ENCODE assay signal across 17 cellular contexts in genomic region chr1:194658090-194658439, GRCh38.
DNase-seq lines count a peak whose midpoint lies in the region; ATAC-seq, FAIRE-seq and TF ChIP-seq lines count a peak whose summit lies in the region.
"Had no signal": no experiment of that assay in that cellular context is flagged by ENCODE, and none has a peak within 500 bp of the region (broad histone marks: within the 10 kb centered on the region; RNA-seq: fewer than 3 reads in every experiment).

No MANE protein-coding gene starts in this region.

- CTCF ChIA-PET in K562 (lab: Yijun Ruan, JAX; ENCODE audit: low intra/inter-chr PET ratio) = no interaction called here
- CTCF ChIA-PET in OCI-LY7 (lab: Charles Lee; ENCODE audit: unreplicated experiment) = no interaction called here

- intact Hi-C loops in K562 (cut with micrococcal nuclease) = loop anchor here (2.0 kb wide), 2 partner anchors 41 to 201 kb away; no protein-coding TSS in a partner anchor
- intact Hi-C loops in OCI-LY7 (cut with micrococcal nuclease; ENCODE audit: unreplicated experiment) = no loop called here

- H3K9ac ChIP-seq in K562 (ENCODE audit: insufficient read depth in 1 of 2, low read depth in 2 of 2, low read length in 2 of 2) = peak overlapping the region; percentile 26 to 88; a peak in 3 of 4 replicates
- H3K9ac ChIP-seq: GM23248 had no signal

- no peaks in the 10 kb centered on the region for H3K9me1 ChIP-seq in K562 (ENCODE audit: control insufficient read depth, insufficient read depth, low read length)

- ATAC-seq in activated CD4-positive, CD25-positive, alpha-beta regulatory T cell treated with anti-CD3 and anti-CD28 coated beads, Interleukin-2, amount 50 U/mL, for 24 hours = peak; percentile 38 to 70
- ATAC-seq in K562 = peak; percentile 93
- ATAC-seq: left ventricle myocardium superior, pancreas had no signal

- H2AFZ ChIP-seq in K562 (ENCODE audit: low read depth, low read length) (peak overlapping the region; percentile 93), OCI-LY7 (ENCODE audit: low read length) (no peak overlapping the region)
- H2AFZ ChIP-seq: GM23248 had no signal

- BruUV-seq in K562 (replicated peaks; lab: Mats Ljungman, UMichigan) (no TSS peak), OCI-LY7 (replicated peaks; lab: Mats Ljungman, UMichigan) (no TSS peak)

- no peaks in the 10 kb centered on the region for H3K9me2 ChIP-seq in OCI-LY7 (ENCODE audit: insufficient read depth, low read length)

- H3K27ac ChIP-seq in K562 (ENCODE audit: extremely low read depth, low read depth, low read length) = peak overlapping the region; percentile 87
- no peak overlapping the region for H3K27ac ChIP-seq in OCI-LY7 (ENCODE audit: low read depth, low read length, poor library complexity, severe bottlenecking)
- H3K27ac ChIP-seq: GM23248, pancreas, VCaP had no signal

- in situ Hi-C loops in K562 (cut with MboI) = no loop called here

- no peaks in the 10 kb centered on the region for H3K79me2 ChIP-seq in K562 (ENCODE audit: control insufficient read depth, insufficient read depth, low read length)
- H3K79me2 ChIP-seq in OCI-LY7 (ENCODE audit: insufficient read depth, low read depth, low read length) = no peaks in the 10 kb centered on the region

- TF ChIP-seq EP300 in K562 (IDR thresholded peaks at IDR 0.05; ENCODE audit: low read length) = peak; percentile 56; the same call in 1 of the 2 replicates

- no peak overlapping the region for H3K4me3 Mint-ChIP-seq in endothelial cell (ENCODE audit: unreplicated experiment)
- H3K4me3 Mint-ChIP-seq: central memory CD8-positive, alpha-beta T cell; type B pancreatic cell had no signal

- H3K4me3 ChIP-seq in NB4 (ENCODE audit: low read depth, low read length) = no peak overlapping the region
- peak overlapping the region; percentile 25 for H3K4me3 ChIP-seq in K562
- H3K4me3 ChIP-seq in OCI-LY7 (ENCODE audit: low read depth, low read length, poor library complexity, severe bottlenecking) = no peak overlapping the region
- H3K4me3 ChIP-seq: GM23248, pancreas had no signal

- peaks cover 1% of the 10 kb centered on the region for H3K27me3 Mint-ChIP-seq in endothelial cell (ENCODE audit: unreplicated experiment)
- H3K27me3 Mint-ChIP-seq: central memory CD8-positive, alpha-beta T cell; type B pancreatic cell had no signal

- 0% methylated on average over 1 of the region's 1 CpG for WGBS in K562 (ENCODE audit: insufficient coverage, low coverage, missing lambda C conversion rate)

- H4K20me1 ChIP-seq in K562 (replicated peaks; ENCODE audit: control insufficient read depth, insufficient read depth, low read length) (no peaks in the 10 kb centered on the region), OCI-LY7 (ENCODE audit: insufficient read depth, low read length) (no peaks in the 10 kb centered on the region)

- no peaks in the 10 kb centered on the region for H3K27me3 ChIP-seq in K562 (ENCODE audit: control insufficient read depth in 2 of 2, insufficient read depth in 2 of 2, low read length in 2 of 2)
- H3K27me3 ChIP-seq: pancreas had no signal

- no peaks in the 10 kb centered on the region for H3K4me1 Mint-ChIP-seq in endothelial cell (ENCODE audit: unreplicated experiment)
- H3K4me1 Mint-ChIP-seq: central memory CD8-positive, alpha-beta T cell had no signal

- no peaks in the 10 kb centered on the region for H3K9me3 Mint-ChIP-seq in endothelial cell (ENCODE audit: unreplicated experiment)
- H3K9me3 Mint-ChIP-seq: type B pancreatic cell had no signal

- H3K9me3 ChIP-seq in K562 (replicated peaks; ENCODE audit: control insufficient read depth, insufficient read depth, low read depth, low read length) = no peaks in the 10 kb centered on the region
- H3K9me3 ChIP-seq in OCI-LY7 (ENCODE audit: low read length) = no peaks in the 10 kb centered on the region
- H3K9me3 ChIP-seq: pancreas had no signal

- TF ChIP-seq RAD21 in K562 (CRISPR knock-in tag; conservative IDR thresholded peaks at IDR 0.05 in 1 of 2, IDR thresholded peaks at IDR 0.05 in 1 of 2) = no peak

- no peaks in the 10 kb centered on the region for H3K36me3 Mint-ChIP-seq in endothelial cell (ENCODE audit: low read depth, unreplicated experiment)
- H3K36me3 Mint-ChIP-seq: type B pancreatic cell had no signal

- no peak overlapping the region for H3K27ac Mint-ChIP-seq in endothelial cell (ENCODE audit: unreplicated experiment)
- H3K27ac Mint-ChIP-seq: type B pancreatic cell had no signal

- TF ChIP-seq CTCF in NB4 (IDR thresholded peaks at IDR 0.05; ENCODE audit: low read depth, low read length) (no peak), K562 (IDR thresholded peaks at IDR 0.05 in 2 of 3, conservative IDR thresholded peaks at IDR 0.05 in 1 of 3; ENCODE audit: insufficient read depth in 2 of 3, low read depth in 1 of 3, low read length in 3 of 3) (no peak), endothelial cell (IDR thresholded peaks at IDR 0.05; ENCODE audit: unreplicated experiment) (no peak), OCI-LY7 (conservative IDR thresholded peaks at IDR 0.05; ENCODE audit: low read length) (no peak)

- FAIRE-seq in K562 (lab: Jason Lieb, UNC) = peak; percentile 90
- no peak for FAIRE-seq in urothelium cell line (lab: Jason Lieb, UNC)
- FAIRE-seq: pancreas had no signal

- no peak for TF ChIP-seq POLR2A in NB4 (IDR thresholded peaks at IDR 0.05; ENCODE audit: extremely low read depth, insufficient read length)
- no peak; the same call in 1 of the 2 replicates for TF ChIP-seq POLR2A in K562 (conservative IDR thresholded peaks at IDR 0.05)

- H3K4me2 ChIP-seq in K562 (ENCODE audit: insufficient read depth, low read length) (peak overlapping the region; percentile 78), OCI-LY7 (ENCODE audit: low read length) (no peak overlapping the region)

- DNase-seq in activated CD4-positive, CD25-positive, alpha-beta regulatory T cell (lab: John Stamatoyannopoulos, UW) = no peak
- DNase-seq in NB4 (ENCODE audit: low read depth) (peak; percentile 39), K562 (ENCODE audit: extremely low read depth in 1 of 4, low spot score in 3 of 4) (peak; percentile 48 to 86 (median 60)), urothelium cell line (ENCODE audit: low spot score) (peak; percentile 56), endothelial cell (ENCODE audit: low spot score) (no peak), COR-L47 (lab: John Stamatoyannopoulos, UW) (no peak), OCI-LY7 (ENCODE audit: low spot score) (no peak)
- DNase-seq: foreskin melanocyte, GF-D8, GM23248, left ventricle myocardium superior, NCI-H1436 treated with DMSO at 0.1 percent for 48 hours, pancreas had no signal

- H3K4me1 ChIP-seq in K562 (replicated peaks in 1 of 2; ENCODE audit: control insufficient read depth in 2 of 2, insufficient read depth in 2 of 2, low read length in 2 of 2) = peaks cover 0 to 3% of the 10 kb centered on the region in 2 experiments; a peak in 3 of 5 replicates
- no peaks in the 10 kb centered on the region for H3K4me1 ChIP-seq in OCI-LY7 (ENCODE audit: insufficient read depth, low read length, poor library complexity, severe bottlenecking)
- H3K4me1 ChIP-seq: pancreas had no signal

- no peaks in the 10 kb centered on the region for H3K36me3 ChIP-seq in K562 (ENCODE audit: control insufficient read depth, insufficient read depth, low read length)
- no peaks in the 10 kb centered on the region for H3K36me3 ChIP-seq in OCI-LY7 (ENCODE audit: insufficient read depth, low read length)
- H3K36me3 ChIP-seq: pancreas had no signal

- POLR2A ChIA-PET in K562 (lab: Yijun Ruan, JAX) = interaction anchor here (0.6 to 1.7 kb wide), 5 partner anchors 12 to 1961 kb away, joined by 3 to 5 read pairs (median 4); no protein-coding TSS in a partner anchor
- POLR2A ChIA-PET in OCI-LY7 (lab: Charles Lee) = no interaction called here

TF ChIP-seq in K562, 482 proteins besides CTCF, POLR2A, EP300 and RAD21 (continues in another document):
- TF ChIP-seq, protein P1, sequence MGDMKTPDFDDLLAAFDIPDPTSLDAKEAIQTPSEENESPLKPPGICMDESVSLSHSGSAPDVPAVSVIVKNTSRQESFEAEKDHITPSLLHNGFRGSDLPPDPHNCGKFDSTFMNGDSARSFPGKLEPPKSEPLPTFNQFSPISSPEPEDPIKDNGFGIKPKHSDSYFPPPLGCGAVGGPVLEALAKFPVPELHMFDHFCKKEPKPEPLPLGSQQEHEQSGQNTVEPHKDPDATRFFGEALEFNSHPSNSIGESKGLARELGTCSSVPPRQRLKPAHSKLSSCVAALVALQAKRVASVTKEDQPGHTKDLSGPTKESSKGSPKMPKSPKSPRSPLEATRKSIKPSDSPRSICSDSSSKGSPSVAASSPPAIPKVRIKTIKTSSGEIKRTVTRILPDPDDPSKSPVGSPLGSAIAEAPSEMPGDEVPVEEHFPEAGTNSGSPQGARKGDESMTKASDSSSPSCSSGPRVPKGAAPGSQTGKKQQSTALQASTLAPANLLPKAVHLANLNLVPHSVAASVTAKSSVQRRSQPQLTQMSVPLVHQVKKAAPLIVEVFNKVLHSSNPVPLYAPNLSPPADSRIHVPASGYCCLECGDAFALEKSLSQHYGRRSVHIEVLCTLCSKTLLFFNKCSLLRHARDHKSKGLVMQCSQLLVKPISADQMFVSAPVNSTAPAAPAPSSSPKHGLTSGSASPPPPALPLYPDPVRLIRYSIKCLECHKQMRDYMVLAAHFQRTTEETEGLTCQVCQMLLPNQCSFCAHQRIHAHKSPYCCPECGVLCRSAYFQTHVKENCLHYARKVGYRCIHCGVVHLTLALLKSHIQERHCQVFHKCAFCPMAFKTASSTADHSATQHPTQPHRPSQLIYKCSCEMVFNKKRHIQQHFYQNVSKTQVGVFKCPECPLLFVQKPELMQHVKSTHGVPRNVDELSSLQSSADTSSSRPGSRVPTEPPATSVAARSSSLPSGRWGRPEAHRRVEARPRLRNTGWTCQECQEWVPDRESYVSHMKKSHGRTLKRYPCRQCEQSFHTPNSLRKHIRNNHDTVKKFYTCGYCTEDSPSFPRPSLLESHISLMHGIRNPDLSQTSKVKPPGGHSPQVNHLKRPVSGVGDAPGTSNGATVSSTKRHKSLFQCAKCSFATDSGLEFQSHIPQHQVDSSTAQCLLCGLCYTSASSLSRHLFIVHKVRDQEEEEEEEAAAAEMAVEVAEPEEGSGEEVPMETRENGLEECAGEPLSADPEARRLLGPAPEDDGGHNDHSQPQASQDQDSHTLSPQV (IDR thresholded peaks at IDR 0.05) = peak; percentile 7
- TF ChIP-seq HMGN3 (IDR thresholded peaks at IDR 0.05; ENCODE audit: borderline replicate concordance, extremely low read depth, insufficient read length, low read depth, low read length) (no peak), DPF2 (IDR thresholded peaks at IDR 0.05) (peak; percentile 83; the same call in 1 of the 2 replicates)

Comparison
In these comparisons a context has a peak if more than half of its experiments do, and no peak if none do; other contexts are left out.
1. DNase-seq: peak in NB4 (single experiment), K562 (4 of 4) and urothelium cell line (single experiment); none in activated CD4-positive, CD25-positive, alpha-beta regulatory T cell (0 of 4), endothelial cell (single experiment), COR-L47 (single experiment) and OCI-LY7 (single experiment).